ENCODE assay signal across 8 cellular contexts in genomic region chr20:7817286-7817685, GRCh38.
"Had no signal": no experiment of that assay in that cellular context is flagged by ENCODE, and none has a peak within 500 bp of the region (broad histone marks: within the 10 kb centered on the region; RNA-seq: fewer than 3 reads in every experiment).

No MANE protein-coding gene starts in this region.

- ATAC-seq: GM12878 had no signal

- DNase-seq: GDM1, GF-D8 had no signal

- FAIRE-seq: G401.6, GM12878, GM12891, GM12892, GM18507, GM19239 had no signal

- H3K4me3 ChIP-seq: GM12878 had no signal
